In the genomic region with DNA sequence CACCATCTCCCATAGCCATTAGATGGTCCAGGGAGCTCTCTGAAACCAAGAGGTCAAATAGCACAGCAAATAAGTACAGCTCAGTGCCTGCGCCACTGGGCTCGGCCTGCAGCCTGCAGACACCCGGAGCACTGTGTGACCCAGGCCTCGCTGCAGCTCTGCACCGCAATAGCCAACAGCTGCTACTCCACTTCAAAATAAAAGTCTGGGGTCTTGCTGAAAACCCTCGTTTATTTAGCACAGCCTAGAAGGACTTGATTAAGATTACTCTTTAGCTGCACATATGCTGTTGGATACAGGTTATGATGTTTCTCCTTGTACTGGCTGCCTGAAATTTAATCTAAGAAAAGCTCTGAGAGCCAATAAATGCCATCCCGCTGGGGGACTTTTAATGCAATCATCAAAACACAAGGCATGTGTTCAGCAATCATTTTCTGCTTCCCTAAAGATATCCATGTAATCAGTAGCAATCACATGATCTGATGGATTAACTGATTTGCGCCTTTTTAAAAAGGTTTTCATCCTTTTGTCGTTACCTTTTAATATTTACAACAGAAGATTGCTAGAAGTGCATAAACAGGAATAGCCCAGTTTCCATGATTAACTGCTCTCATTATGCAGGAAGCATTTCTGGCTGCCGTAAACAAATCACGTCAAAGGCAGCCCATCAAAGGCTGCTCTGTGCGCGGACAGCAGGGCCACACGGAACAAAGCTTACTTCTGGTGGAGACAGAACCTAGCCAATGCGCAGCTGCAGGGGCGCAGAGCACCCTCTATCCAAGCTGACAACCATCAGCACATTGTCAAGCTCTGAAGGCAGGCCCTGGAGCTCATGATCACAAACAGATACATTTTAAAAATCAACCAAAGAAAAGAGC, we compare ENCODE assay signal across 9 cellular contexts. TPM values are rescaled to one million over a fixed set of nuclear protein-coding genes. Genes with fewer than 3 reads are reported as not detected.
A peak's percentile ranks its signal among the peaks of the same experiment; 100 is the strongest.
DNase-seq lines count a peak whose midpoint lies in the region; ATAC-seq and TF ChIP-seq lines count a peak whose summit lies in the region.
"Had no signal": no experiment of that assay in that cellular context is flagged by ENCODE, and none has a peak within 500 bp of the region (broad histone marks: within the 10 kb centered on the region; RNA-seq: fewer than 3 reads in every experiment).

No MANE protein-coding gene starts in this region.

- H3K4me1 Mint-ChIP-seq in activated CD4-positive, alpha-beta T cell treated with anti-CD3 and anti-CD28 coated beads for 36 hours, result peaks cover 31% of the 10 kb centered on the region

- POLR2A ChIA-PET in activated CD4-positive, alpha-beta T cell treated with anti-CD3 and anti-CD28 coated beads for 36 hours (lab: Charles Lee), result no interaction called here

- H3K27me3 ChIP-seq in spleen (replicated peaks in 1 of 7), result no peaks in the 10 kb centered on the region

- CTCF ChIA-PET in activated CD4-positive, alpha-beta T cell treated with anti-CD3 and anti-CD28 coated beads for 36 hours (lab: Charles Lee), result interaction anchor here (0.6 to 1.5 kb wide), 5 partner anchors 16 to 186 kb away, joined by 3 to 7 read pairs (median 3); no protein-coding TSS in a partner anchor

- H3K27ac ChIP-seq in SK-N-MC, result peak overlapping the region; percentile 79; the same call in 1 of the 2 replicates
- peak overlapping the region; percentile 53 to 83 (median 78) for H3K27ac ChIP-seq in spleen
- H3K27ac ChIP-seq: C4-2B had no signal

- no peak for TF ChIP-seq POLR2A in spleen (IDR thresholded peaks at IDR 0.05)

- no peaks in the 10 kb centered on the region for H3K9me3 ChIP-seq in SK-N-MC (ENCODE audit: low read depth, low read length)
- no peaks in the 10 kb centered on the region for H3K9me3 ChIP-seq in spleen

- peaks cover 4% of the 10 kb centered on the region for H3K36me3 Mint-ChIP-seq in activated CD4-positive, alpha-beta T cell treated with anti-CD3 and anti-CD28 coated beads for 36 hours (ENCODE audit: low read depth)

- no peaks in the 10 kb centered on the region for H3K9me3 Mint-ChIP-seq in activated CD4-positive, alpha-beta T cell treated with anti-CD3 and anti-CD28 coated beads for 36 hours (ENCODE audit: low read depth)

- TF ChIP-seq CTCF in spleen (IDR thresholded peaks at IDR 0.05 in 8 of 11, conservative IDR thresholded peaks at IDR 0.05 in 3 of 11), result no peak

- peak; percentile 81 for ATAC-seq in activated CD4-positive, alpha-beta T cell treated with anti-CD3 and anti-CD28 coated beads for 36 hours

- no peaks in the 10 kb centered on the region for H3K27me3 Mint-ChIP-seq in activated CD4-positive, alpha-beta T cell treated with anti-CD3 and anti-CD28 coated beads for 36 hours

- H3K27ac Mint-ChIP-seq in activated CD4-positive, alpha-beta T cell treated with anti-CD3 and anti-CD28 coated beads for 36 hours, result peak overlapping the region; percentile 13

- H3K36me3 ChIP-seq in SK-N-MC (ENCODE audit: insufficient read depth, low read length) (no peaks in the 10 kb centered on the region), spleen (no peaks in the 10 kb centered on the region)

- H3K9ac ChIP-seq in SK-N-MC (ENCODE audit: insufficient read length), result peak overlapping the region; percentile 49

- H3K4me3 ChIP-seq in SK-N-MC (peak overlapping the region; percentile 72), spleen (peak overlapping the region; percentile 33 to 67 (median 40))

- intact Hi-C loops in activated CD4-positive, alpha-beta T cell treated with anti-CD3 and anti-CD28 coated beads for 36 hours (cut with DNase I, micrococcal nuclease), result no loop called here
- intact Hi-C loops in spleen (cut with DNase I; ENCODE audit: low total_unique reads), result no loop called here

- peak overlapping the region; percentile 41 for H3K4me3 Mint-ChIP-seq in activated CD4-positive, alpha-beta T cell treated with anti-CD3 and anti-CD28 coated beads for 36 hours

- WGBS in spleen, 5 donors, result 6 to 19% (median 11%) methylated on average over 16 of the region's 16 CpGs

- H3K4me1 ChIP-seq in spleen, result peaks cover 15 to 67% (median 38%) of the 10 kb centered on the region in 6 donors

- peak; percentile 42 for DNase-seq in activated CD4-positive, alpha-beta T cell treated with anti-CD3 and anti-CD28 coated beads for 36 hours
- DNase-seq in activated CD4-positive, alpha-beta T cell treated with anti-CD3 and anti-CD28 coated beads for 4 hours, result no peak
- DNase-seq in HCEC 1CT, result peak; percentile 91
- peak; percentile 48 for DNase-seq in M059J (ENCODE audit: low read depth)
- no peak for DNase-seq in SK-N-MC (ENCODE audit: low read depth, low spot score)
- DNase-seq in dermis blood vessel endothelial cell, result peak; percentile 82
- DNase-seq in kidney tubule cell (ENCODE audit: low spot score), result peak; percentile 58
- peak; percentile 87 for DNase-seq in spleen

RNA-seq across cellular contexts. Expression of a gene that starts 58.8 kb away (rescaled TPM):
- total RNA-seq in activated CD4-positive, alpha-beta T cell treated with anti-CD3 and anti-CD28 coated beads for 36 hours, result 10 to 100 TPM; 45.5 to 68.5 TPM
- 10.6 and 20.4 TPM in 2 replicates for total RNA-seq in M059J (2014; rRNA removed; shearing (Covaris generic))
- total RNA-seq in dermis blood vessel endothelial cell, result 63.1 and 93.1 TPM in 2 replicates
- total RNA-seq in spleen, result 100 to 1,000 TPM in 2 of 7 donors, 10 to 100 TPM in 5; 54.5 to 200 (median 75.6) TPM
- 10 to 100 TPM in 2 of 3 donors, 1 to 10 TPM in 1; 8.7 to 11.7 (median 11.5) TPM for polyA plus RNA-seq in spleen

Comparison
In these comparisons a context has a peak if more than half of its experiments do, and no peak if none do; other contexts are left out.
1. DNase-seq: peak in activated CD4-positive, alpha-beta T cell treated with anti-CD3 and anti-CD28 coated beads for 36 hours (single experiment), HCEC 1CT (single experiment), M059J (single experiment), dermis blood vessel endothelial cell (single experiment), kidney tubule cell (single experiment) and spleen (single experiment); none in activated CD4-positive, alpha-beta T cell treated with anti-CD3 and anti-CD28 coated beads for 4 hours (0 of 2) and SK-N-MC (single experiment).